In the genomic region with DNA sequence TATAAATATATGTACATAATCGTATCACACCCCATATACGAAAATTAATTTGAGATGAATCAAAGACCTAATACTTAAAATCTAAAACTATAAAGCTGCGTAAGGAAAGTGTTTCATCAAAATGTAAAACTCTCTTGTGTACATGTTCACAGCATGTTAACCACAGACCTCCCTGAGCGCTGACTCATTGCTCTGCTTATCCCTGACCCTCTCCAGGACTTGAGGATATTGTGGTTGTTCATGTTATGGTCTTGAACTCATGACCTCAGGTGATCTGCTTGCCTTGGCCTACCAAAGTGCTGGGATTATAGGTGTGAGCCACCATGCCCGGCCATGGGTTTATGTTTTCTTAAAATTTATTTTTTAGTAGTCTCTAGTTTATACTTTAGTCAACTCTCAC, we compare ENCODE assay signal across 21 cellular contexts. TPM values are rescaled to one million over a fixed set of nuclear protein-coding genes. Genes with fewer than 3 reads are reported as not detected.
A peak's percentile ranks its signal among the peaks of the same experiment; 100 is the strongest.
DNase-seq lines count a peak whose midpoint lies in the region; TF ChIP-seq lines count a peak whose summit lies in the region.
"Had no signal": no experiment of that assay in that cellular context is flagged by ENCODE, and none has a peak within 500 bp of the region (broad histone marks: within the 10 kb centered on the region; RNA-seq: fewer than 3 reads in every experiment).

No MANE protein-coding gene starts in this region.

- H4K20me1 ChIP-seq in mammary epithelial cell (ENCODE audit: insufficient read depth, low read length), result peaks cover 12% of the 10 kb centered on the region

- peak overlapping the region; percentile 44 for H3K27ac ChIP-seq in mammary epithelial cell (ENCODE audit: insufficient read depth, low read depth, low read length)
- no peak overlapping the region for H3K27ac ChIP-seq in A673 (ENCODE audit: low read depth, low read length, poor library complexity, severe bottlenecking)
- H3K27ac ChIP-seq: SK-N-MC had no signal

- DNase-seq in GM04504 (ENCODE audit: low read depth) (peak; percentile 5), OCI-M1 (lab: John Stamatoyannopoulos, UW) (peak; percentile 48), mammary epithelial cell (peak; percentile 78), kidney tubule cell (ENCODE audit: low spot score) (peak; percentile 84), occipital lobe (lab: John Stamatoyannopoulos, UW) (no peak), A673 (ENCODE audit: low spot score) (no peak), putamen (ENCODE audit: low spot score) (no peak), NCI-H2227 (lab: John Stamatoyannopoulos, UW; ENCODE audit: unreplicated experiment) (no peak)
- DNase-seq: activated CD4-positive, alpha-beta T cell treated with anti-CD3 and anti-CD28 coated beads, Interleukin-2, amount 50 U/mL, for 48 hours; activated T-cell treated with anti-CD3 and anti-CD28 coated beads, Interleukin-2, amount 50 U/mL, for 4 hours; BE2C; DMS153; kidney; NCI-H1436; NCI-H2227 treated with DMSO at 0.1 percent for 48 hours; nucleus accumbens; stimulated activated CD4-positive, alpha-beta T cell treated with anti-CD3 and anti-CD28 coated beads, Interleukin-4, amount 100 ng/mL, for 24 hours had no signal

- WGBS in mammary epithelial cell (ENCODE audit: low coverage, missing lambda C conversion rate), result 65% methylated on average over 5 of the region's 5 CpGs

- H3K79me2 ChIP-seq in mammary epithelial cell (ENCODE audit: insufficient read depth, low read length), result peaks cover 99% of the 10 kb centered on the region

- CTCF ChIA-PET in mammary epithelial cell (lab: Charles Lee; ENCODE audit: low non-redundant PET), result no interaction called here
- CTCF ChIA-PET in A673 (lab: Charles Lee), result no interaction called here

- POLR2A ChIA-PET in A673 (lab: Charles Lee; ENCODE audit: low non-redundant PET), result no interaction called here

- peaks cover 10% of the 10 kb centered on the region for H3K36me3 ChIP-seq in mammary epithelial cell (ENCODE audit: insufficient read depth, low read length)
- H3K36me3 ChIP-seq in A673 (ENCODE audit: insufficient read depth, low read length, poor library complexity, severe bottlenecking), result no peaks in the 10 kb centered on the region
- H3K36me3 ChIP-seq: BE2C had no signal

- TF ChIP-seq CTCF in mammary epithelial cell (conservative IDR thresholded peaks at IDR 0.05 in 1 of 2, IDR thresholded peaks at IDR 0.05 in 1 of 2; ENCODE audit: extremely low read depth in 1 of 2, insufficient read depth in 1 of 2, low read depth in 1 of 2, low read length in 2 of 2), result no peak
- TF ChIP-seq CTCF in A673 (conservative IDR thresholded peaks at IDR 0.05; ENCODE audit: low read depth, low read length), result no peak

- intact Hi-C loops in mammary epithelial cell (cut with micrococcal nuclease) (no loop called here), A673 (cut with micrococcal nuclease; ENCODE audit: unreplicated experiment) (no loop called here)

- H3K27me3 ChIP-seq in mammary epithelial cell (ENCODE audit: insufficient read depth, low read length) (no peaks in the 10 kb centered on the region), A673 (replicated peaks; ENCODE audit: insufficient read depth, low read depth, low read length, poor library complexity) (no peaks in the 10 kb centered on the region)
- H3K27me3 ChIP-seq: BE2C had no signal

- no TSS peak for BruUV-seq in mammary epithelial cell (replicated peaks; lab: Mats Ljungman, UMichigan)
- no TSS peak for BruUV-seq in A673 (replicated peaks; lab: Mats Ljungman, UMichigan)

- H3K4me3 ChIP-seq in mammary epithelial cell (replicated peaks in 1 of 3; ENCODE audit: insufficient read depth in 1 of 3, low read depth in 2 of 3, low read length in 3 of 3) (no peak overlapping the region), A673 (ENCODE audit: low read depth, low read length, poor library complexity, severe bottlenecking) (no peak overlapping the region)
- H3K4me3 ChIP-seq: K562, SK-N-MC had no signal

- H3K4me2 ChIP-seq in mammary epithelial cell (ENCODE audit: insufficient read depth, low read depth, low read length), result peak overlapping the region; percentile 66

- no peaks in the 10 kb centered on the region for H3K9me3 ChIP-seq in mammary epithelial cell (replicated peaks; ENCODE audit: insufficient read depth, low read length)
- no peaks in the 10 kb centered on the region for H3K9me3 ChIP-seq in A673 (ENCODE audit: low read depth, low read length, poor library complexity, severe bottlenecking)
- H3K9me3 ChIP-seq: BE2C had no signal

- H2AFZ ChIP-seq in mammary epithelial cell (ENCODE audit: low read depth, low read length), result no peak overlapping the region

- H3K9ac ChIP-seq in mammary epithelial cell (ENCODE audit: insufficient read depth, low read length), result no peak overlapping the region

- dilution Hi-C loops in mammary epithelial cell (cut with HindIII; ENCODE audit: low sequenced_read_pairs), result no loop called here

- H3K4me1 ChIP-seq in mammary epithelial cell (ENCODE audit: insufficient read depth, low read length), result peaks cover 29% of the 10 kb centered on the region
- H3K4me1 ChIP-seq in A673 (ENCODE audit: insufficient read depth, low read length, poor library complexity, severe bottlenecking), result no peaks in the 10 kb centered on the region
- H3K4me1 ChIP-seq: BE2C had no signal

- in situ Hi-C loops in mammary epithelial cell (cut with MboI; ENCODE audit: low sequenced_read_pairs in 2 of 2), result no loop called here

RNA-seq across cellular contexts. Expression of a gene that starts 14.2 kb away (rescaled TPM):
- total RNA-seq in mammary epithelial cell, result 100 to 1,000 TPM in 1 of 2 donors, 10 to 100 TPM in 1; 52.2 to 101 TPM
- polyA plus RNA-seq in mammary epithelial cell, result 11.4 TPM
- 60.7 TPM for polyA minus RNA-seq in mammary epithelial cell
- 0.47 TPM for total RNA-seq in occipital lobe
- 0.31 and 0.41 TPM in 2 replicates for total RNA-seq in A673 (2021)
- total RNA-seq: activated naive CD4-positive, alpha-beta T cell treated with anti-CD3 and anti-CD28 coated beads, Interleukin-2, amount 50 U/mL, for 72 hours; K562; sciatic nerve had no signal
- polyA plus RNA-seq: K562 had no signal

Comparison
In these comparisons a context has a peak if more than half of its experiments do, and no peak if none do; other contexts are left out.
1. DNase-seq: peak in GM04504 (single experiment), OCI-M1 (single experiment), mammary epithelial cell (single experiment) and kidney tubule cell (single experiment); none in occipital lobe (single experiment), A673 (single experiment), putamen (single experiment) and NCI-H2227 (single experiment).
2. RNA of a gene that starts 14.2 kb away (total RNA-seq): 52.2 to 101 TPM in mammary epithelial cell; 0.47 TPM in occipital lobe (single experiment) and 0.31 to 0.41 TPM in A673; every median in the first group is over 10 times any median in the second.